Comparison of ENCODE assay signal across 29 cellular contexts in the genomic region with DNA sequence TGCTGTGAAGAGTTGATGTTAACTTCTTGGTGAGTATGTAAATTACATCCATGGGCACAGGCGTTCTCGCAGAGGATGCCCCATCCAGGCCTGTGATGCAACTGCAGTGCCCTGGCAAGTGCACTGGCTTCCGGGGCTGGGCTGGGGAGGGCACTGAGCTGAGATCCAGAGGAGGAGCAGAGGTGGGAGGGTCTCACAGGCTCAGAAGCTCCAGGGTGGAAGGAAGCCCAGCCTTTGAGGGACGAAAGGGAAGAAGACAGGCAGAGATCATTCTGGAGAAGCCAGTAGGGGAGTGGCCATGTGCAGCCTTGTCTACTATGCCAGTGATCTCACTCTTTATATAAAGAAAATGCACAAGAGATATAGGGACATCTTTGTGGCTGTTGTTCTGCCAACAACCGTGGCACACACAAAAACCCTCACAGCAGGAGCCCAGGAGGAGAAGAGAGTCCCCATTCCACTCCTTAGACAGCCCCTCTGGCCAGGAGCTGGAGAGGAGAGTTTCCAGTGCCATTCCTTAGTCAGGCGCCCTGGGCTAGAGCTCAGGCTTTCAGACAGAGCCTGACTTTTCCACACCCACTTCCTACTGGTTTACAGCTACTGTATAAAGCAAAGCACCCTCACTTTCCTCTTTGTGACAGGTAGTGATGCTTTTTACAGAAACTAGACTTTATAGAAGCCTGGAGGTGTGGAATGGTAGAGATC.
A peak's percentile ranks its signal among the peaks of the same experiment; 100 is the strongest.
DNase-seq lines count a peak whose midpoint lies in the region; TF ChIP-seq lines count a peak whose summit lies in the region.
"Had no signal": no experiment of that assay in that cellular context is flagged by ENCODE, and none has a peak within 500 bp of the region (broad histone marks: within the 10 kb centered on the region; RNA-seq: fewer than 3 reads in every experiment).

No MANE protein-coding gene starts in this region.

- peaks cover 15% of the 10 kb centered on the region for H3K27me3 ChIP-seq in suprapubic skin
- H3K27me3 ChIP-seq: brain microvascular endothelial cell, uterus had no signal

- H3K4me1 ChIP-seq in suprapubic skin: no peaks in the 10 kb centered on the region
- H3K4me1 ChIP-seq: A549, left lung, uterus had no signal

- no peak overlapping the region for H3K4me3 Mint-ChIP-seq in chondrocyte (ENCODE audit: unreplicated experiment)
- H3K4me3 Mint-ChIP-seq: activated T-helper 17 cell treated with anti-CD3 and anti-CD28 coated beads, Interleukin-2, amount 50 U/mL, for 72 hours; CD4-positive, alpha-beta T cell; HFFc6; memory B cell had no signal

- peaks cover 3% of the 10 kb centered on the region for H3K9me3 Mint-ChIP-seq in chondrocyte (ENCODE audit: low read depth)
- H3K9me3 Mint-ChIP-seq: activated T-helper 17 cell treated with anti-CD3 and anti-CD28 coated beads, Interleukin-2, amount 50 U/mL, for 72 hours had no signal

- no peaks in the 10 kb centered on the region for H3K9me3 ChIP-seq in suprapubic skin
- H3K9me3 ChIP-seq: A549, uterus had no signal

- no peak overlapping the region for H3K27ac ChIP-seq in suprapubic skin
- H3K27ac ChIP-seq: A549, brain microvascular endothelial cell, left lung, neural progenitor cell, thoracic aorta, uterus had no signal

- H3K27ac Mint-ChIP-seq in chondrocyte (ENCODE audit: unreplicated experiment): no peak overlapping the region
- H3K27ac Mint-ChIP-seq: activated T-helper 17 cell treated with anti-CD3 and anti-CD28 coated beads, Interleukin-2, amount 50 U/mL, for 72 hours; CD4-positive, alpha-beta T cell; HFFc6; memory B cell had no signal

- TF ChIP-seq CTCF in chondrocyte (IDR thresholded peaks at IDR 0.05) (no peak), suprapubic skin (IDR thresholded peaks at IDR 0.05) (no peak)

- no peak for TF ChIP-seq EP300 in suprapubic skin (IDR thresholded peaks at IDR 0.05)

- H3K4me1 Mint-ChIP-seq in chondrocyte (ENCODE audit: low read depth): no peaks in the 10 kb centered on the region
- H3K4me1 Mint-ChIP-seq: activated T-helper 17 cell treated with anti-CD3 and anti-CD28 coated beads, Interleukin-2, amount 50 U/mL, for 72 hours; memory B cell had no signal

- TF ChIP-seq POLR2A in suprapubic skin (IDR thresholded peaks at IDR 0.05): no peak

- H3K4me3 ChIP-seq in suprapubic skin: no peak overlapping the region
- H3K4me3 ChIP-seq: A549, K562, left lung, neural progenitor cell, smooth muscle cell, thoracic aorta, uterus had no signal

- H3K27me3 Mint-ChIP-seq in chondrocyte (ENCODE audit: low read depth): peaks cover 35% of the 10 kb centered on the region

- WGBS in suprapubic skin: 54% methylated on average over 6 of the region's 6 CpGs

- no peaks in the 10 kb centered on the region for H3K36me3 ChIP-seq in suprapubic skin
- H3K36me3 ChIP-seq: brain microvascular endothelial cell, left lung, neural progenitor cell, thoracic aorta, uterus had no signal

- DNase-seq in activated CD8-positive, alpha-beta memory T cell treated with anti-CD3 and anti-CD28 coated beads for 24 hours: peak; percentile 32
- DNase-seq in activated CD8-positive, alpha-beta memory T cell treated with anti-CD3 and anti-CD28 coated beads, Interleukin-2, amount 50 U/mL, for 4 hours: no peak
- DNase-seq in MV-4-11 (lab: John Stamatoyannopoulos, UW) (peak; percentile 53), chondrocyte (ENCODE audit: low spot score) (peak; percentile 59), suprapubic skin (ENCODE audit: low spot score in 2 of 2) (peak; percentile 32 to 61), amniotic stem cell (lab: John Stamatoyannopoulos, UW) (no peak), NCI-H82 (lab: John Stamatoyannopoulos, UW) (no peak), cerebellar cortex (ENCODE audit: low spot score) (no peak)
- DNase-seq: activated CD4-positive, alpha-beta T cell treated with anti-CD3 and anti-CD28 coated beads, Interleukin-2, amount 50 U/mL, for 4 hours; activated CD4-positive, CD25-positive, alpha-beta regulatory T cell; activated naive CD4-positive, alpha-beta T cell treated with anti-CD3 and anti-CD28 coated beads, Interleukin-2, amount 50 U/mL, for 16 hours; brain microvascular endothelial cell; CD4-positive, alpha-beta T cell; effector CD4-positive, alpha-beta T cell; HFFc6; left lung; NCI-H2029 treated with DMSO at 0.1 percent for 48 hours; NCI-H526 treated with DMSO at 0.1 percent for 48 hours; right cardiac atrium; stimulated activated naive CD8-positive, alpha-beta T cell treated with anti-CD3 and anti-CD28 coated beads, Interleukin-15, Interleukin-2, amounts not matched to agents 100 U/mL and 50 U/mL, for 24 hours; T-helper 1 cell; uterus had no signal

- H3K36me3 Mint-ChIP-seq in chondrocyte (ENCODE audit: low read depth): no peaks in the 10 kb centered on the region
- H3K36me3 Mint-ChIP-seq: memory B cell, neural progenitor cell had no signal

Comparison
In these comparisons a context has a peak if more than half of its experiments do, and no peak if none do; other contexts are left out.
1. DNase-seq: peak in activated CD8-positive, alpha-beta memory T cell treated with anti-CD3 and anti-CD28 coated beads for 24 hours (single experiment), MV-4-11 (single experiment), chondrocyte (single experiment) and suprapubic skin (2 of 2); none in activated CD8-positive, alpha-beta memory T cell treated with anti-CD3 and anti-CD28 coated beads, Interleukin-2, amount 50 U/mL, for 4 hours (single experiment), amniotic stem cell (single experiment), NCI-H82 (single experiment) and cerebellar cortex (single experiment).